7 cellular contexts compared by ENCODE assay signal in genomic region chr2:25982273-25982967, GRCh38. TPM values are rescaled to one million over a fixed set of nuclear protein-coding genes. Genes with fewer than 3 reads are reported as not detected.
DNase-seq lines count a peak whose midpoint lies in the region; ATAC-seq and TF ChIP-seq lines count a peak whose summit lies in the region.

Gene KIF3C, minus strand, starts transcription at chr2:25982497. Its CDS starts 580 bp downstream, at chr2:25981917.

- TF ChIP-seq CTCF in coronary artery (IDR thresholded peaks at IDR 0.05): no peak

- ATAC-seq in GM18511 (IDR thresholded peaks at IDR 0.05; ENCODE audit: unreplicated experiment): peak; percentile 74
- ATAC-seq in HG03108 (IDR thresholded peaks at IDR 0.05; ENCODE audit: unreplicated experiment): peak; percentile 74
- peak; percentile 90 for ATAC-seq in left colon

- DNase-seq in NCI-H460 (ENCODE audit: extremely low read depth, low read depth): peak; percentile 29
- DNase-seq in activated CD4-positive, alpha-beta T cell treated with anti-CD3 and anti-CD28 coated beads, Interleukin-2, amount 10 ng/mL, durations not matched to agents 24 days and 14 days: peak; percentile 93
- DNase-seq in coronary artery (ENCODE audit: low spot score): no peak
- DNase-seq in left colon: peak; percentile 67 to 72
- DNase-seq in stimulated activated CD4-positive, alpha-beta T cell treated with anti-CD3 and anti-CD28 coated beads, Interleukin-1b, Interleukin-23, amount 100 ng/mL, for 48 hours: peak; percentile 65

- no peaks in the 10 kb centered on the region for H3K36me3 Mint-ChIP-seq in activated CD4-positive, alpha-beta T cell treated with anti-CD3 and anti-CD28 coated beads, Interleukin-2, amount 10 ng/mL, durations not matched to agents 24 days and 14 days (ENCODE audit: low read depth)

- peak within 1 kb of the TSS; percentile 96 for H3K4me3 ChIP-seq in coronary artery

- no peaks in the 10 kb centered on the region for H3K9me3 Mint-ChIP-seq in activated CD4-positive, alpha-beta T cell treated with anti-CD3 and anti-CD28 coated beads, Interleukin-2, amount 10 ng/mL, durations not matched to agents 24 days and 14 days

- H3K27me3 Mint-ChIP-seq in activated CD4-positive, alpha-beta T cell treated with anti-CD3 and anti-CD28 coated beads, Interleukin-2, amount 10 ng/mL, durations not matched to agents 24 days and 14 days: no peaks in the 10 kb centered on the region

- peak within 1 kb of the TSS; percentile 93 for H3K4me3 Mint-ChIP-seq in activated CD4-positive, alpha-beta T cell treated with anti-CD3 and anti-CD28 coated beads, Interleukin-2, amount 10 ng/mL, durations not matched to agents 24 days and 14 days

- intact Hi-C loops in activated CD4-positive, alpha-beta T cell treated with anti-CD3 and anti-CD28 coated beads, Interleukin-2, amount 10 ng/mL, durations not matched to agents 24 days and 14 days (cut with micrococcal nuclease): loop anchor here (2.0 to 5.0 kb wide), 2 partner anchors 104 to 130 kb away; partner anchors contain the start of gene ASXL2
- intact Hi-C loops in left colon (cut with DNase I, micrococcal nuclease): no loop called here

- peak within 1 kb of the TSS; percentile 87 for H3K27ac Mint-ChIP-seq in activated CD4-positive, alpha-beta T cell treated with anti-CD3 and anti-CD28 coated beads, Interleukin-2, amount 10 ng/mL, durations not matched to agents 24 days and 14 days

- peaks cover 15% of the 10 kb centered on the region for H3K4me1 Mint-ChIP-seq in activated CD4-positive, alpha-beta T cell treated with anti-CD3 and anti-CD28 coated beads, Interleukin-2, amount 10 ng/mL, durations not matched to agents 24 days and 14 days

- H3K27ac ChIP-seq in coronary artery: peak within 1 kb of the TSS; percentile 12 to 82

RNA-seq across cellular contexts. Expression of gene KIF3C, which starts in this region (rescaled TPM):
- 5.2 and 6.9 TPM in 2 replicates for total RNA-seq in NCI-H460 (2014; rRNA removed; shearing (Covaris generic))
- polyA plus RNA-seq in NCI-H460 (2014; cell fraction: nucleus; rRNA removed): 3.8 and 6.8 TPM in 2 replicates
- 6.2 and 6.7 TPM in 2 replicates for total RNA-seq in activated CD4-positive, alpha-beta T cell treated with anti-CD3 and anti-CD28 coated beads, Interleukin-2, amount 10 ng/mL, durations not matched to agents 24 days and 14 days
- 1 to 10 TPM; 2.0 to 2.3 TPM for total RNA-seq in left colon
